In the genomic region with DNA sequence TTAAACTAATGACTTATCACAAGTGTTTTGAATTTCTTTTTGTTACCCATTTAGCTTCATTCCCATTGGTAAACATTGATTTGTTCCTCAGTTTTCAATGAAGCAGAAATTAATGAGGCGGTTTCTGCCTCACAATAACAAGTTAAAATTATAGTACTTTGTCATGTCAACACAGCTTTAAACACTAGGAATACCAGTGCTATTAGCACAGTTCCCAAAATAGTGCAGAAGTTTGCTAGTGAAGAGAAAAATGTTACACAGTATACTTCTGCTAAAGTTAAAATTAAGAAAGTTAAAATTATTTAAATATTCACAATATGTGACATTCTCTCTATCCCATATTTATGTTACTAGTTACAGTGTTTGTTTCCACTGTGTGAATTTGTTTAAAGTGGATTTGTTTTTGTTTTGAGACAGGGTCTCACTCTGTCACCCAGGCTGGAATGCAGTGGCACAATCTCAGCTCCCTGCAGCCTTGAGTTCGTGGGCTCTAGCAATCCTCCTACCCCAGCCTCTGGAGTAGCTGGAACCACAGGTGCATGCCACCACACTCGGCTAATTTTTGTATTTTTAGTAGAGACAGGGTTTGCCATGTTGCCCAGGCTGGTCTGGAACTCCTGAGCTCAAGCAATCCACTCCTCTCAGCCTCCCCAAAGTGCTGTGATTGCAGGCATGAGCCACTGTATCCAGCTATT, we compare ENCODE assay signal across 20 cellular contexts. TPM values are rescaled to one million over a fixed set of nuclear protein-coding genes. Genes with fewer than 3 reads are reported as not detected.
DNase-seq lines count a peak whose midpoint lies in the region; ATAC-seq and TF ChIP-seq lines count a peak whose summit lies in the region.
"Had no signal": no experiment of that assay in that cellular context is flagged by ENCODE, and none has a peak within 500 bp of the region (broad histone marks: within the 10 kb centered on the region; RNA-seq: fewer than 3 reads in every experiment).

No MANE protein-coding gene starts in this region.

- H3K4me3 ChIP-seq in heart left ventricle (no peak overlapping the region), right atrium auricular region (no peak overlapping the region), mucosa of descending colon (no peak overlapping the region)
- H3K4me3 ChIP-seq: GM23248, HAP-1, K562, MG63, Peyer's patch had no signal

- ATAC-seq in heart left ventricle, result peak in 2 of 4 donors; percentile 54 to 56
- ATAC-seq in GM19351 (IDR thresholded peaks at IDR 0.05; ENCODE audit: unreplicated experiment), result no peak
- ATAC-seq in GM21528 (IDR thresholded peaks at IDR 0.05; ENCODE audit: low FRiP score, unreplicated experiment), result no peak
- ATAC-seq in mucosa of descending colon, result no peak
- ATAC-seq: HepG2, K562 had no signal

- H3K27ac ChIP-seq in heart left ventricle, result peak overlapping the region in 7 of 12 donors; percentile 2 to 59 (median 39)
- H3K27ac ChIP-seq in right atrium auricular region, result no peak overlapping the region
- H3K27ac ChIP-seq: GM23248, HL-60, Peyer's patch had no signal

- H3K4me1 ChIP-seq in heart left ventricle (peaks cover 0 to 58% (median 25%) of the 10 kb centered on the region in 12 donors), right atrium auricular region (no peaks in the 10 kb centered on the region), mucosa of descending colon (ENCODE audit: low read depth) (no peaks in the 10 kb centered on the region)

- H3K36me3 ChIP-seq in heart left ventricle, result no peaks in the 10 kb centered on the region
- H3K36me3 ChIP-seq in right atrium auricular region, result no peaks in the 10 kb centered on the region
- no peaks in the 10 kb centered on the region for H3K36me3 ChIP-seq in mucosa of descending colon (ENCODE audit: low read depth)
- H3K36me3 ChIP-seq: BE2C, HAP-1, MG63, Peyer's patch had no signal

- H3K27me3 ChIP-seq in heart left ventricle, result peaks cover 0 to 33% (median 0%) of the 10 kb centered on the region in 9 donors
- H3K27me3 ChIP-seq in right atrium auricular region, result no peaks in the 10 kb centered on the region
- H3K27me3 ChIP-seq: BE2C, Peyer's patch had no signal

- no peaks in the 10 kb centered on the region for H3K9me3 ChIP-seq in heart left ventricle
- H3K9me3 ChIP-seq in right atrium auricular region, result no peaks in the 10 kb centered on the region
- no peaks in the 10 kb centered on the region for H3K9me3 ChIP-seq in mucosa of descending colon
- H3K9me3 ChIP-seq: BE2C, HAP-1, MG63, Peyer's patch had no signal

- intact Hi-C loops in heart left ventricle (cut with DNase I) (loop anchor here in 1 of 10 donors (10.0 kb wide), 1 partner anchor 156 kb away; a partner anchor contains a TSS), mucosa of descending colon (cut with DNase I, micrococcal nuclease) (no loop called here)

- TF ChIP-seq CTCF in heart left ventricle (IDR thresholded peaks at IDR 0.05) (no peak), right atrium auricular region (IDR thresholded peaks at IDR 0.05) (no peak), mucosa of descending colon (IDR thresholded peaks at IDR 0.05) (no peak)

- TF ChIP-seq POLR2A in heart left ventricle (IDR thresholded peaks at IDR 0.05), result no peak

- DNase-seq in heart left ventricle, result no peak
- DNase-seq in right atrium auricular region (ENCODE audit: low spot score), result no peak
- peak; percentile 35 for DNase-seq in NCI-H69 (lab: John Stamatoyannopoulos, UW)
- peak; percentile 71 for DNase-seq in myocyte (ENCODE audit: low read depth)
- DNase-seq in mucosa of descending colon, result no peak
- DNase-seq: BE2C, GM23248, MG63, NCI-H1417 treated with DMSO at 0.1 percent for 48 hours, NCI-H187, NCI-H446 treated with DMSO at 0.1 percent for 48 hours, NCI-H774, Peyer's patch had no signal

- WGBS in heart left ventricle, 4 donors, result 53 to 64% (median 58%) methylated on average over 3 of the region's 3 CpGs

RNA-seq across cellular contexts. Expression of a gene that starts 3.8 kb away (rescaled TPM):
- total RNA-seq in heart left ventricle, result 10 to 100 TPM in 8 of 9 donors, 1 to 10 TPM in 1; 8.6 to 24.3 (median 19.3) TPM
- 10 to 100 TPM in 1 of 2 donors, 1 to 10 TPM in 1; 6.9 to 10.2 TPM for polyA plus RNA-seq in heart left ventricle
- 1 to 10 TPM; 4.1 to 9.3 TPM for total RNA-seq in right atrium auricular region
- 42.9 and 43.0 TPM in 2 replicates for total RNA-seq in myocyte
- 56.1 TPM for polyA plus RNA-seq in myocyte (2012)
- total RNA-seq in mucosa of descending colon, result 10 to 100 TPM in 1 of 3 donors, 1 to 10 TPM in 2; 2.1 to 15.2 (median 3.9) TPM
- total RNA-seq: HT-29 had no signal

Comparison
In these comparisons a context has a peak if more than half of its experiments do, and no peak if none do; other contexts are left out.
1. H3K27ac ChIP-seq: peak in heart left ventricle (7 of 12); none in right atrium auricular region (0 of 2).
2. DNase-seq: peak in NCI-H69 (single experiment) and myocyte (single experiment); none in heart left ventricle (0 of 5), right atrium auricular region (single experiment) and mucosa of descending colon (0 of 3).